Comparison of ENCODE assay signal across 8 cellular contexts in the genomic region with DNA sequence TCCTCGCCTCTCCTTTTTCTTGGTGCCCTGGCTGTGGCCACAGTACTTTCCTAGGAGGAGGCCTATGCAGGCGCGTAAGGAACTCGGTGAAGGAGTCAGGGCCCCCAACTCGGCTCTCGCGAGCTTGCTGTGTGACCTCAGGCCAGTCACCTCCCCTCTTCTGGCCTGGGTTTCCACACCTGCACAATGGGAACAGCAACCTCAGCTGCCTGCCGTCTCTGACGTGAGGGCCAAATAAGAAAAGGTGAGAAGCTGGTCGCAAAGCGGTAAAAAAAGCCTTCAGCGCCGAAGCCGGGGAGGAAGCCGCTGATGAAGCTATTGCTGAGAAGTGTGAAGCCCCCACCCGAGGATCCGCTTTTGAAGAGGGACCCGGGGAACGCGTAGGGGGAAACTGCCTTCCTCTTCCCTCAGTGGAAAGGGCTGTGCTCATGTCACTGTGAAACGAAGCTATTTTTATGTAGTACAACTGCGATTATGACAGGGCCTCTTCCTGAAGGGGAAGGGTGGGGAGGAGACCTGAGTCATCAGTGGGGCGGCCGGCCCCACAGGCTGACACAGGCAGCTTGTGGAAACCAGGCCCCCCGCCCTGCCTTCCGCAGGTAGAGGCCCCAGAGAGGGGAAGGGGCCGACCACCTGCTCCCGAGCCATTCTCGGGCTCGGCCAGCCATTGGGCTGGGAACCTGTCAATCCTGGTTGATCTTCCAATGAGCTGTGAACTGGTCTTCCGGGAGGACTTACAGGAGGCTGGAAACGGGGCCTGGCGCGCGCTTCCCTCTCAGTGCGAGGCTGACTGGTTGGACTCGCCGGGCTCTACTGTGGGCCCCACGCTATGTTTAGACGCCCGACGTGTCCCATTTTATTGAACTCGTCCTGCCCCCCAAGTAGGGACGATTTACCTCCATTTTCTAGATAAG.
DNase-seq lines count a peak whose midpoint lies in the region; ATAC-seq lines count a peak whose summit lies in the region.

No MANE protein-coding gene starts in this region.

- peak; percentile 22 for DNase-seq in NCI-H69 (lab: John Stamatoyannopoulos, UW)
- peak; percentile 98 for DNase-seq in activated CD8-positive, alpha-beta memory T cell treated with anti-CD3 and anti-CD28 coated beads, Interleukin-2, amount 50 U/mL, for 48 hours
- DNase-seq in epithelial cell of prostate (ENCODE audit: low read depth, low spot score) = peak; percentile 69
- peak; percentile 78 for DNase-seq in middle frontal gyrus (ENCODE audit: extremely low spot score, low spot score)
- peak; percentile 91 to 92 for DNase-seq in stimulated activated CD8-positive, alpha-beta memory T cell treated with anti-CD3 and anti-CD28 coated beads, Interleukin-15, amount 100 ng/mL, for 4 hours (ENCODE audit: low read depth in 2 of 2)
- DNase-seq in 8988T = no peak

- ATAC-seq in GM18498 (IDR thresholded peaks at IDR 0.05; ENCODE audit: unreplicated experiment) (peak; percentile 72), HG02840 (IDR thresholded peaks at IDR 0.05; ENCODE audit: low FRiP score, unreplicated experiment) (peak; percentile 64)

- H3K27ac ChIP-seq in epithelial cell of prostate = peak overlapping the region; percentile 41
